20 cellular contexts compared by ENCODE assay signal in the genomic region with DNA sequence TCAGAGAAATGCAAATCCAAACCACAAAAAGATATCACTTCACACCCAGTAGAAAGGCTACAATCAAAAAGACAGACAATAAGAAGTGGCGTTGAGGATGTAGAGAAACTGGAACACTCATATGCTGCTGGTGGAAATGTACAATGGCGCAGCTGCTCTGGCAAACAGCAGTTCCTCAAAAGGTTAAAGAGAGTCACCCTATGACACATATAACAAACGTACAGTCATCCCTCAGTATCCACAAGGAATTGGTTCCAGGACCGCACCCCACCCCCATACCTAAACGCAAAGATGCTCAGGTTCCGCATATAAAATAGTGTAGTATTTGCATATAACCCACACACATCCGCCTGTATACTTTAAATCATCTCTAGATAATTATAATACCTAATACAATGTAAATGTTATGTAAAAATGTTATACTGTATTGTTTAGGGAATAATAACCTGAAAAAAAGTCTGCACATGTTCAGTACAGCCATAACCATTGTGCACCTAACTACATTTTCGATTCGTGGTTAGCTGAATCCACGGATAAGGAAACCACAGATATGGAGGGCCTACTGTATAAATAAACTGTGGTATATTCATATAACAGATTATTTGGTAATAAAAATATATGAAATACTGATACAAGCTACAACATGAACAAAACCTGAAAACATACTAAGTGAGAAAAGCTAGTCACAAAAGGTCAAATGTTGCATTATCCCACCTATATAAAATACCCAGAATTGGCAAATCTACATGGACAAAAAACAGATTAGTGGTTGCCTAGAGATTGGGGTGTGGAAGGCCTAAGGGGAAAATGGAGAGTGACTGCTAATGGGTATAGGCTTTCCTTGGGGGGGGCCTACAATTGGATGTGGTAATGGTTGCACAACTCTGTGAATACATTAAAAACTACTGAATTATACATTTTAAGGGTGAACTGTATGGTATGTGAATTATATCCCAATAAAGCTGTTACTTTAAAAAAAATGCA. TPM values are rescaled to one million over a fixed set of nuclear protein-coding genes. Genes with fewer than 3 reads are reported as not detected.
DNase-seq lines count a peak whose midpoint lies in the region; ATAC-seq and TF ChIP-seq lines count a peak whose summit lies in the region.
"Had no signal": no experiment of that assay in that cellular context is flagged by ENCODE, and none has a peak within 500 bp of the region (broad histone marks: within the 10 kb centered on the region; RNA-seq: fewer than 3 reads in every experiment).

No MANE protein-coding gene starts in this region.

- peaks cover 72% of the 10 kb centered on the region for H3K4me1 Mint-ChIP-seq in activated T-cell treated with anti-CD3 and anti-CD28 coated beads, Interleukin-2, amount 50 U/mL, for 4 hours (ENCODE audit: low read depth)
- H3K4me1 Mint-ChIP-seq in activated naive CD8-positive, alpha-beta T cell (ENCODE audit: low read depth) = peaks cover 89% of the 10 kb centered on the region
- H3K4me1 Mint-ChIP-seq in activated CD4-positive, alpha-beta T cell treated with anti-CD3 and anti-CD28 coated beads, Interleukin-2, amount 10 ng/mL, durations not matched to agents 24 days and 14 days = peaks cover 43% of the 10 kb centered on the region

- peaks cover 16% of the 10 kb centered on the region for H3K9me3 Mint-ChIP-seq in activated T-cell treated with anti-CD3 and anti-CD28 coated beads, Interleukin-2, amount 50 U/mL, for 4 hours
- H3K9me3 Mint-ChIP-seq in activated naive CD8-positive, alpha-beta T cell (ENCODE audit: low read depth) = peaks cover 6% of the 10 kb centered on the region
- peaks cover 24% of the 10 kb centered on the region for H3K9me3 Mint-ChIP-seq in activated CD4-positive, alpha-beta T cell treated with anti-CD3 and anti-CD28 coated beads, Interleukin-2, amount 10 ng/mL, durations not matched to agents 24 days and 14 days

- peak overlapping the region; percentile 75 for H3K27ac Mint-ChIP-seq in activated naive CD8-positive, alpha-beta T cell
- no peak overlapping the region for H3K27ac Mint-ChIP-seq in activated CD4-positive, alpha-beta T cell treated with anti-CD3 and anti-CD28 coated beads, Interleukin-2, amount 10 ng/mL, durations not matched to agents 24 days and 14 days

- H3K9me3 ChIP-seq in Loucy (ENCODE audit: insufficient read depth, low read depth, low read length) = peaks cover 35% of the 10 kb centered on the region

- peak overlapping the region; percentile 21 for H3K4me3 Mint-ChIP-seq in activated T-cell treated with anti-CD3 and anti-CD28 coated beads, Interleukin-2, amount 50 U/mL, for 4 hours
- H3K4me3 Mint-ChIP-seq in activated naive CD8-positive, alpha-beta T cell = peak overlapping the region; percentile 9
- H3K4me3 Mint-ChIP-seq in activated CD4-positive, alpha-beta T cell treated with anti-CD3 and anti-CD28 coated beads, Interleukin-2, amount 10 ng/mL, durations not matched to agents 24 days and 14 days = no peak overlapping the region
- H3K4me3 Mint-ChIP-seq: IgD-negative memory B cell had no signal

- no peak overlapping the region for H3K27ac ChIP-seq in foreskin keratinocyte
- H3K27ac ChIP-seq: C4-2B, heart left ventricle had no signal

- H3K4me1 ChIP-seq in Loucy (ENCODE audit: insufficient read depth, low read length, poor library complexity, severe bottlenecking) (peaks cover 47% of the 10 kb centered on the region), foreskin keratinocyte (peaks cover 10% of the 10 kb centered on the region)

- peaks cover 49% of the 10 kb centered on the region for H3K36me3 Mint-ChIP-seq in activated T-cell treated with anti-CD3 and anti-CD28 coated beads, Interleukin-2, amount 50 U/mL, for 4 hours (ENCODE audit: insufficient read depth)
- H3K36me3 Mint-ChIP-seq in activated naive CD8-positive, alpha-beta T cell = peaks cover 35% of the 10 kb centered on the region
- H3K36me3 Mint-ChIP-seq in activated CD4-positive, alpha-beta T cell treated with anti-CD3 and anti-CD28 coated beads, Interleukin-2, amount 10 ng/mL, durations not matched to agents 24 days and 14 days (ENCODE audit: low read depth) = peaks cover 71% of the 10 kb centered on the region

- DNase-seq in activated T-cell treated with anti-CD3 and anti-CD28 coated beads, Interleukin-2, amount 50 U/mL, for 4 hours = no peak
- DNase-seq in activated T-cell treated with anti-CD3 and anti-CD28 coated beads for 4 hours (no peak), foreskin keratinocyte (peak; percentile 40 to 49), T-helper 1 cell (no peak)
- no peak for DNase-seq in activated CD4-positive, alpha-beta T cell treated with anti-CD3 and anti-CD28 coated beads, Interleukin-2, amount 10 ng/mL, durations not matched to agents 24 days and 14 days
- DNase-seq: DMS79; effector CD4-positive, alpha-beta T cell; heart left ventricle; immature natural killer cell; mucosa of descending colon; NCI-H1048; NCI-H524; Right ventricle myocardium superior; spleen; stimulated activated CD8-positive, alpha-beta memory T cell treated with anti-CD3 and anti-CD28 coated beads, Interleukin-4, amount 100 ng/mL, for 48 hours had no signal

- ATAC-seq in activated T-cell treated with anti-CD3 and anti-CD28 coated beads, Interleukin-2, amount 50 U/mL, for 4 hours = no peak
- ATAC-seq in foreskin keratinocyte (peak; percentile 34), HG03442 (IDR thresholded peaks at IDR 0.05; ENCODE audit: unreplicated experiment) (no peak)
- ATAC-seq: heart left ventricle, mucosa of descending colon had no signal

- peaks cover 54% of the 10 kb centered on the region for H3K36me3 ChIP-seq in Loucy (ENCODE audit: insufficient read depth, low read length)

- no peaks in the 10 kb centered on the region for H3K27me3 Mint-ChIP-seq in activated T-cell treated with anti-CD3 and anti-CD28 coated beads, Interleukin-2, amount 50 U/mL, for 4 hours (ENCODE audit: low read depth)
- no peaks in the 10 kb centered on the region for H3K27me3 Mint-ChIP-seq in activated naive CD8-positive, alpha-beta T cell
- no peaks in the 10 kb centered on the region for H3K27me3 Mint-ChIP-seq in activated CD4-positive, alpha-beta T cell treated with anti-CD3 and anti-CD28 coated beads, Interleukin-2, amount 10 ng/mL, durations not matched to agents 24 days and 14 days
- H3K27me3 Mint-ChIP-seq: IgD-negative memory B cell had no signal

- no peak overlapping the region for H3K4me3 ChIP-seq in Loucy (ENCODE audit: low read length, poor library complexity, severe bottlenecking)
- H3K4me3 ChIP-seq: heart left ventricle, mucosa of descending colon, spleen had no signal

- H2AFZ ChIP-seq in Loucy (ENCODE audit: low read length) = no peak overlapping the region

- TF ChIP-seq CTCF in Loucy (conservative IDR thresholded peaks at IDR 0.05; ENCODE audit: low read length) (no peak), foreskin keratinocyte (conservative IDR thresholded peaks at IDR 0.05) (no peak)

- peak overlapping the region; percentile 95 for H3K4me2 ChIP-seq in Loucy (ENCODE audit: low read depth, low read length, poor library complexity, severe bottlenecking)

- H3K79me2 ChIP-seq in Loucy (ENCODE audit: insufficient read depth, low read length) = peaks cover 68% of the 10 kb centered on the region

- H3K9ac ChIP-seq in Loucy (ENCODE audit: low read depth, low read length, poor library complexity, severe bottlenecking) = no peak overlapping the region

- no peaks in the 10 kb centered on the region for H3K9me2 ChIP-seq in Loucy (replicated peaks; ENCODE audit: low read depth, low read length)

- no peaks in the 10 kb centered on the region for H4K20me1 ChIP-seq in Loucy (ENCODE audit: insufficient read depth, low read length, poor library complexity, severe bottlenecking)

- intact Hi-C loops in activated CD4-positive, alpha-beta T cell treated with anti-CD3 and anti-CD28 coated beads, Interleukin-2, amount 10 ng/mL, durations not matched to agents 24 days and 14 days (cut with micrococcal nuclease) = no loop called here

- H3K27me3 ChIP-seq in Loucy (ENCODE audit: insufficient read depth, low read length, poor library complexity, severe bottlenecking) (peaks cover 8% of the 10 kb centered on the region), foreskin keratinocyte (no peaks in the 10 kb centered on the region)
- H3K27me3 ChIP-seq: heart left ventricle, spleen had no signal

- peaks cover 15% of the 10 kb centered on the region for H3F3A ChIP-seq in Loucy (ENCODE audit: low read depth)

RNA-seq across cellular contexts. Expression of a gene that starts 37.5 kb away (rescaled TPM):
- 10 to 100 TPM; 29.4 to 33.9 (median 30.3) TPM for total RNA-seq in activated T-cell treated with anti-CD3 and anti-CD28 coated beads, Interleukin-2, amount 50 U/mL, for 4 hours
- total RNA-seq in foreskin keratinocyte = 30.0 and 31.6 TPM in 2 replicates
- polyA plus RNA-seq in foreskin keratinocyte = 23.3 and 26.1 TPM in 2 replicates
- total RNA-seq in activated CD4-positive, alpha-beta T cell treated with anti-CD3 and anti-CD28 coated beads, Interleukin-2, amount 10 ng/mL, durations not matched to agents 24 days and 14 days = 34.9 and 37.6 TPM in 2 replicates

Comparison
In these comparisons a context has a peak if more than half of its experiments do, and no peak if none do; other contexts are left out.
1. DNase-seq: peak in foreskin keratinocyte (2 of 2); none in activated T-cell treated with anti-CD3 and anti-CD28 coated beads, Interleukin-2, amount 50 U/mL, for 4 hours (single experiment), activated T-cell treated with anti-CD3 and anti-CD28 coated beads for 4 hours (single experiment), activated CD4-positive, alpha-beta T cell treated with anti-CD3 and anti-CD28 coated beads, Interleukin-2, amount 10 ng/mL, durations not matched to agents 24 days and 14 days (single experiment) and T-helper 1 cell (0 of 5).